Comparison of ENCODE assay signal across 8 cellular contexts in the genomic region with DNA sequence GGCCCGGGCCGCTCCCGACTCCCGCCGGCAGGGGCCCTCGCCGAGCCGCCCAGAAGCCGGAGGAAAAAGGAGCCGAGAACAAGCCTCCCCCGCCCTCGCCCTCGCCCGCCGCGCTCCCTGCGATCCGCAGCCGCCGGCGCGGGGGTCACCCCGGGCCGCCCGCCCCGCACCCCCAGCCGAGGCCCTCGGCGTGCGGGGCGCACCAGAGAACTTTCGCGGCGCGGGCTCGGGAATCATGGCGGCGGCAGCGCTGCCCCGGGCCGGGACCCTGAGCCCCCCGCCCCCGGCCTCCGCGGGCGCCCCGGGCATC. TPM values are rescaled to one million over a fixed set of nuclear protein-coding genes. Genes with fewer than 3 reads are reported as not detected.
DNase-seq lines count a peak whose midpoint lies in the region; ATAC-seq and TF ChIP-seq lines count a peak whose summit lies in the region.

No MANE protein-coding gene starts in this region.

- TF ChIP-seq POLR2A in ovary (IDR thresholded peaks at IDR 0.05) (no peak), tibial nerve (IDR thresholded peaks at IDR 0.05) (no peak)

- H3K27ac ChIP-seq in RWPE2 (ENCODE audit: poor library complexity, severe bottlenecking), result peak overlapping the region; percentile 77
- H3K27ac ChIP-seq in ovary, result peak overlapping the region; percentile 79 to 81
- H3K27ac ChIP-seq in tibial nerve, result peak overlapping the region in 2 of 4 donors; percentile 34 to 88

- TF ChIP-seq CTCF in RWPE2 (IDR thresholded peaks at IDR 0.05; ENCODE audit: poor library complexity, severe bottlenecking), result peak; percentile 83
- TF ChIP-seq CTCF in ovary (IDR thresholded peaks at IDR 0.05), result peak in 2 of 3 donors; percentile 47 to 48
- TF ChIP-seq CTCF in tibial nerve (IDR thresholded peaks at IDR 0.05), result peak; percentile 46 to 90 (median 83)

- 0% methylated on average over 36 to 47 of the region's 47 CpGs; no CpG with 5 or more reads in 1 of the 3 donors for WGBS in ovary, 3 donors
- WGBS in tibial nerve, 2 donors, result 0% methylated on average over 4 of the region's 47 CpGs; no CpG with 5 or more reads in 1 of the 2 donors

- peak overlapping the region; percentile 100 for H3K4me3 ChIP-seq in RWPE2 (ENCODE audit: severe bottlenecking)
- peak overlapping the region; percentile 69 for H3K4me3 ChIP-seq in ovary
- H3K4me3 ChIP-seq in tibial nerve, result peak overlapping the region in 3 of 4 donors; percentile 18 to 78 (median 57)

- no peaks in the 10 kb centered on the region for H3K4me1 ChIP-seq in RWPE2 (ENCODE audit: insufficient read depth, poor library complexity, severe bottlenecking)
- H3K4me1 ChIP-seq in ovary (ENCODE audit: insufficient read depth), result peaks cover 9% of the 10 kb centered on the region
- H3K4me1 ChIP-seq in tibial nerve, result peaks cover 0 to 42% (median 30%) of the 10 kb centered on the region in 4 donors

- no peaks in the 10 kb centered on the region for H3K27me3 ChIP-seq in RWPE2 (ENCODE audit: insufficient read depth, poor library complexity, severe bottlenecking)
- H3K27me3 ChIP-seq in ovary, result no peaks in the 10 kb centered on the region
- no peaks in the 10 kb centered on the region for H3K27me3 ChIP-seq in tibial nerve

- ATAC-seq in GM19397 (IDR thresholded peaks at IDR 0.05; ENCODE audit: unreplicated experiment) (peak; percentile 59), RWPE2 (ENCODE audit: low read depth) (peak; percentile 65)

- TF ChIP-seq EP300 in ovary (IDR thresholded peaks at IDR 0.05) (no peak), tibial nerve (IDR thresholded peaks at IDR 0.05) (no peak)

- H3K36me3 ChIP-seq in RWPE2 (ENCODE audit: low read depth) (0 out of 2 replicates have a peak, but pooled peaks cover 9% of the 10 kb centered on the region), ovary (no peaks in the 10 kb centered on the region), tibial nerve (peaks cover 0 to 12% (median 0%) of the 10 kb centered on the region in 3 donors)

- H3K9me3 ChIP-seq in RWPE2 (ENCODE audit: severe bottlenecking) (no peaks in the 10 kb centered on the region), ovary (no peaks in the 10 kb centered on the region), tibial nerve (no peaks in the 10 kb centered on the region)

- intact Hi-C loops in ovary (cut with DNase I), result loop anchor here in 1 of 4 donors (2.0 kb wide), 1 partner anchor 94 kb away; the partner anchor contains the start of gene SBNO1

- DNase-seq in CD1c-positive myeloid dendritic cell (ENCODE audit: extremely low spot score) (peak; percentile 85), HPDE6-E6E7 (ENCODE audit: extremely low spot score) (peak; percentile 78), RWPE2 (ENCODE audit: low spot score) (no peak), activated gamma-delta T cell treated with Interleukin-2 at 50 U/mL for 16 hours (peak; percentile 68), glomerular visceral epithelial cell (ENCODE audit: extremely low spot score) (peak; percentile 63), ovary (peak; percentile 67 to 84 (median 77)), tibial nerve (ENCODE audit: low spot score in 2 of 2) (peak in 1 of 2 donors; percentile 44)

RNA-seq across cellular contexts. Expression of gene CDK2AP1, which starts 0.5 kb away (rescaled TPM):
- total RNA-seq in ovary, result 10 to 100 TPM; 34.5 to 93.1 (median 69.0) TPM
- 100 to 1,000 TPM in 1 of 2 donors, 10 to 100 TPM in 1; 71.1 to 144 TPM for polyA plus RNA-seq in ovary
- total RNA-seq in tibial nerve, result 10 to 100 TPM; 52.0 to 73.2 (median 66.8) TPM

RNA-seq across cellular contexts. Expression of gene MTRFR, which starts 37.9 kb away (rescaled TPM):
- total RNA-seq in ovary (10 to 100 TPM; 13.4 to 21.2 (median 17.3) TPM), tibial nerve (10 to 100 TPM; 10.0 to 13.8 (median 11.8) TPM)
- 10 to 100 TPM; 17.5 to 20.0 TPM for polyA plus RNA-seq in ovary

RNA-seq across cellular contexts. Expression of gene MPHOSPH9, which starts 38.2 kb away (rescaled TPM):
- total RNA-seq in ovary, result 10 to 100 TPM; 14.2 to 28.4 (median 21.9) TPM
- polyA plus RNA-seq in ovary, result 1 to 10 TPM; 4.2 to 8.7 TPM
- total RNA-seq in tibial nerve, result 10 to 100 TPM; 24.1 to 35.2 (median 29.6) TPM
